28 cellular contexts compared by ENCODE assay signal in genomic region chr6:4482461-4482860, GRCh38.
DNase-seq lines count a peak whose midpoint lies in the region; ATAC-seq, FAIRE-seq and TF ChIP-seq lines count a peak whose summit lies in the region.
"Had no signal": no experiment of that assay in that cellular context is flagged by ENCODE, and none has a peak within 500 bp of the region (broad histone marks: within the 10 kb centered on the region; RNA-seq: fewer than 3 reads in every experiment).

No MANE protein-coding gene starts in this region.

- FAIRE-seq in bronchial epithelial cell (lab: Jason Lieb, UNC) = peak; percentile 13
- FAIRE-seq: A204.1, GM12878, GM12892, GM18507, GM19239 had no signal

- TF ChIP-seq POLR2A in transverse colon (IDR thresholded peaks at IDR 0.05) = no peak
- TF ChIP-seq POLR2A in breast epithelium (IDR thresholded peaks at IDR 0.05) = no peak

- H3K4me1 ChIP-seq in transverse colon (no peaks in the 10 kb centered on the region), breast epithelium (no peaks in the 10 kb centered on the region)
- H3K4me1 ChIP-seq: BE2C had no signal

- intact Hi-C loops in transverse colon (cut with DNase I; ENCODE audit: low total_unique reads) = no loop called here
- intact Hi-C loops in breast epithelium (cut with DNase I; ENCODE audit: low total_unique reads) = no loop called here

- TF ChIP-seq EP300 in transverse colon (IDR thresholded peaks at IDR 0.05; ENCODE audit: low read depth) = no peak

- no peak for ATAC-seq in GM19463 (IDR thresholded peaks at IDR 0.05; ENCODE audit: unreplicated experiment)
- ATAC-seq: GM12878 had no signal

- in situ Hi-C loops in transverse colon (cut with MboI; ENCODE audit: low pct_ligation_motif_present in 1 of 4, low pct_unique_long_range_greater_than_20kb in 1 of 4, low sequenced_read_pairs in 3 of 4) = no loop called here

- H3K27me3 ChIP-seq in H7 (ENCODE audit: control insufficient read depth, insufficient read depth, low read length) (no peaks in the 10 kb centered on the region), bronchial epithelial cell (ENCODE audit: control insufficient read depth, insufficient read depth, low read length) (peaks cover 2% of the 10 kb centered on the region), transverse colon (no peaks in the 10 kb centered on the region), breast epithelium (no peaks in the 10 kb centered on the region)
- H3K27me3 ChIP-seq: BE2C, BLaER1 had no signal

- DNase-seq in H7 (peak; percentile 32), bronchial epithelial cell (ENCODE audit: low read depth) (no peak), islet precursor cell (peak; percentile 23), transverse colon (no peak), breast epithelium (ENCODE audit: low spot score in 2 of 2) (no peak), cortex of kidney (lab: John Stamatoyannopoulos, UW) (no peak)
- DNase-seq: 8988T; ACHN; BE2C; C1 segment of cervical spinal cord; CD4-positive, alpha-beta memory T cell; CD4-positive, CD25-positive, alpha-beta regulatory T cell; CD8-positive, alpha-beta memory T cell; COR-L47; DMS 273 treated with DMSO at 0.1 percent for 48 hours; DMS153; DMS53; DMS79; DND-41; EL; GDM1 had no signal

- no peak overlapping the region for H3K27ac ChIP-seq in transverse colon
- no peak overlapping the region for H3K27ac ChIP-seq in breast epithelium
- H3K27ac ChIP-seq: BLaER1 had no signal

- H3K4me3 ChIP-seq in H7 (ENCODE audit: insufficient read depth, low read depth, low read length) (no peak overlapping the region), bronchial epithelial cell (ENCODE audit: low read depth, low read length) (no peak overlapping the region), transverse colon (no peak overlapping the region), breast epithelium (no peak overlapping the region)
- H3K4me3 ChIP-seq: BLaER1, GM12878 had no signal

- WGBS in transverse colon (ENCODE audit: low coverage in 1 of 2), 2 donors = 97 to 100% methylated on average over 2 to 29 of the region's 29 CpGs

- H3K36me3 ChIP-seq in H7 (replicated peaks; ENCODE audit: control insufficient read depth, insufficient read depth, low read length) = no peaks in the 10 kb centered on the region
- no peaks in the 10 kb centered on the region for H3K36me3 ChIP-seq in bronchial epithelial cell (ENCODE audit: control insufficient read depth, insufficient read depth, low read length)
- H3K36me3 ChIP-seq in transverse colon = no peaks in the 10 kb centered on the region
- H3K36me3 ChIP-seq in breast epithelium = no peaks in the 10 kb centered on the region
- H3K36me3 ChIP-seq: BE2C, BLaER1 had no signal

- TF ChIP-seq CTCF in bronchial epithelial cell (IDR thresholded peaks at IDR 0.05; ENCODE audit: insufficient read depth, low read length, severe bottlenecking) = no peak
- no peak for TF ChIP-seq CTCF in transverse colon (IDR thresholded peaks at IDR 0.05)
- no peak for TF ChIP-seq CTCF in breast epithelium (IDR thresholded peaks at IDR 0.05)

- peaks cover 0 to 1% of the 10 kb centered on the region in 2 donors for H3K9me3 ChIP-seq in transverse colon
- H3K9me3 ChIP-seq in breast epithelium = peaks cover 0 to 7% of the 10 kb centered on the region in 2 donors
- H3K9me3 ChIP-seq: BE2C had no signal

Comparison
In these comparisons a context has a peak if more than half of its experiments do, and no peak if none do; other contexts are left out.
1. DNase-seq: peak in H7 (single experiment) and islet precursor cell (single experiment); none in bronchial epithelial cell (single experiment), transverse colon (single experiment), breast epithelium (0 of 2) and cortex of kidney (single experiment).